ENCODE assay signal across 8 cellular contexts in the genomic region with DNA sequence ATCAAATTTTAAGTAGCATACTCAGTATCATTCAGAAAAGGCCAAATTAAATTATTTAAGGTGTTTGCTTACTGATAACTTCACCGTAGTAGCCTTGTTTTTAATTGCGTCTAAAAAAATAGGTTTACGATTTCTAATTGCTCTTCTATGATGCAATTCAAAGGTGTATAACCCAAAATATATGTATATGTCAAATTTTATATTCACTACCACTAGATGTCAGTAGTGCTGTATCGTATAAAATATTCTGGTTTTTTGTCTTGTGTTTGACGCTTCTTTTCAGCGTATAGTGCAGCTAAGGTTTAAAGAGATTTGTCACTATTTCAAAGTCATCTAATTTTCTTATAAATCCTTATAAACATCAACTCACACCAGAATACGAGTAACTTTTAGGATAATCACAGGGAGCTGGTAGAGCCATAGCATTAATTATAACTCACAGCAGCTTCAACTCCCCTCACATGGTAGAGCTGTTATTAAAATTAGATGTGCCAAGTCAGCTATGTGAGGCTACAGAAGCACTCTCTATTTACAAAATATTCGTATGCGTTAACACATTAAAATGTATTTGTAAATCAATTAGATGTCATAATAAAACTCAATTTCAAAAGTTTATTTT. TPM values are rescaled to one million over a fixed set of nuclear protein-coding genes. Genes with fewer than 3 reads are reported as not detected.
DNase-seq lines count a peak whose midpoint lies in the region; ATAC-seq, FAIRE-seq and TF ChIP-seq lines count a peak whose summit lies in the region.

No MANE protein-coding gene starts in this region.

- H3K4me2 ChIP-seq in smooth muscle cell, result peak overlapping the region; percentile 94

- no peaks in the 10 kb centered on the region for H3K36me3 ChIP-seq in smooth muscle cell (ENCODE audit: low read depth)

- H3K27me3 ChIP-seq in smooth muscle cell (ENCODE audit: low read depth), result no peaks in the 10 kb centered on the region

- H3K9me3 ChIP-seq in smooth muscle cell (replicated peaks; ENCODE audit: low read depth), result no peaks in the 10 kb centered on the region

- TF ChIP-seq CTCF in smooth muscle cell (IDR thresholded peaks at IDR 0.05; ENCODE audit: borderline replicate concordance, insufficient read depth, poor library complexity, severe bottlenecking), result peak; percentile 68

- no peak overlapping the region for H2AFZ ChIP-seq in smooth muscle cell (ENCODE audit: low read depth)

- peaks cover 31% of the 10 kb centered on the region for H3K4me1 ChIP-seq in smooth muscle cell (ENCODE audit: low read depth)

- DNase-seq in MV-4-11 (lab: John Stamatoyannopoulos, UW) (peak; percentile 26), SW480 (ENCODE audit: low spot score) (peak; percentile 69), globus pallidus (ENCODE audit: low spot score) (peak; percentile 57), smooth muscle cell (lab: John Stamatoyannopoulos, UW; ENCODE audit: unreplicated experiment) (no peak), cortex of kidney (lab: John Stamatoyannopoulos, UW) (no peak), GM19240 (ENCODE audit: insufficient read length, low spot score) (no peak)

- H3K27ac ChIP-seq in smooth muscle cell (ENCODE audit: low read depth), result peak overlapping the region; percentile 91

- H3K9ac ChIP-seq in smooth muscle cell (ENCODE audit: low read depth), result no peak overlapping the region

- peaks cover 66% of the 10 kb centered on the region for H4K20me1 ChIP-seq in smooth muscle cell (ENCODE audit: low read depth)

- no peak for ATAC-seq in GM21723 (IDR thresholded peaks at IDR 0.05; ENCODE audit: unreplicated experiment)

- H3F3A ChIP-seq in smooth muscle cell (ENCODE audit: low read depth), result peaks cover 4% of the 10 kb centered on the region

- WGBS in smooth muscle cell (ENCODE audit: low lambda C conversion rate), result 35% methylated on average over 9 of the region's 9 CpGs

- peaks cover 82% of the 10 kb centered on the region for H3K79me2 ChIP-seq in smooth muscle cell (ENCODE audit: low read depth)

- peak overlapping the region; percentile 78 for H3K4me3 ChIP-seq in smooth muscle cell

- FAIRE-seq in G401.6 (lab: Jason Lieb, UNC), result peak; percentile 97

RNA-seq across cellular contexts. Expression of gene PFN2, which starts 3.5 kb away (rescaled TPM):
- 255 and 265 TPM in 2 replicates for total RNA-seq in smooth muscle cell
- polyA plus RNA-seq in smooth muscle cell, result 209 and 239 TPM in 2 replicates

Comparison
In these comparisons a context has a peak if more than half of its experiments do, and no peak if none do; other contexts are left out.
1. DNase-seq: peak in MV-4-11 (single experiment), SW480 (single experiment) and globus pallidus (single experiment); none in smooth muscle cell (single experiment), cortex of kidney (single experiment) and GM19240 (single experiment).